ENCODE assay signal across 31 cellular contexts in the genomic region with DNA sequence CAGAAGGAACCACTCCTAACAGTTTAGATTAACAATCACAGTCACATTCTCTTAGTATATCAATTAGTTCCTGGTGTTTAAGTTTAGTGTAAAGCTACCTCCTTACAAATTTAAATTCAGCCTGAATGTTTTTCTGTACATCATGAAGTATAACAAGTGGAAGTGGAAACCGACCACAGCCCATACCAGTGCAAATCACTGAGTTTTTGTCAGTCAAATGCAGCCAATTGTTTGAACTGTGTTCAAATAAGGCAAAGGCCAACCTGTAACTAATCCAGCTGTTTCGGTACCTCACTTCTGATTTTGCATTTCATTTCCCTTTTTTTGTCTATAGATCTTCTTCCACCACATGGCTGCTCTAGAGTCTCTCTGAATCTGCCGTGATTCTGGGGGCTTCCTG.
"Had no signal": no experiment of that assay in that cellular context is flagged by ENCODE, and none has a peak within 500 bp of the region (broad histone marks: within the 10 kb centered on the region; RNA-seq: fewer than 3 reads in every experiment).

No MANE protein-coding gene starts in this region.

- H3K4me3 ChIP-seq: ascending aorta, breast epithelium, cardiac muscle cell, colonic mucosa, esophagus muscularis mucosa, gastrocnemius medialis, heart left ventricle had no signal

- DNase-seq: activated CD4-positive, alpha-beta memory T cell treated with anti-CD3 and anti-CD28 coated beads, Interleukin-2, amount 10 ng/mL, durations not matched to agents 7 days and 5 days; activated CD4-positive, alpha-beta T cell treated with anti-CD3 and anti-CD28 coated beads for 1 hour; activated CD4-positive, alpha-beta T cell treated with anti-CD3 and anti-CD28 coated beads for 4 hours; activated CD4-positive, alpha-beta T cell treated with anti-CD3 and anti-CD28 coated beads, Interleukin-2, amount 10 ng/mL, durations not matched to agents 7 days and 5 days; activated CD4-positive, alpha-beta T cell treated with anti-CD3 and anti-CD28 coated beads, Interleukin-2, amount 50 U/mL, for 4 hours; activated CD8-positive, alpha-beta memory T cell treated with anti-CD3 and anti-CD28 coated beads, Interleukin-2, amount 50 U/mL, for 48 hours; activated gamma-delta T cell; activated naive CD4-positive, alpha-beta T cell; activated naive CD4-positive, alpha-beta T cell treated with anti-CD3 and anti-CD28 coated beads, Interleukin-2, amount 10 ng/mL, durations not matched to agents 7 days and 5 days; activated naive CD8-positive, alpha-beta T cell treated with anti-CD3 and anti-CD28 coated beads, Interleukin-2, amount 10 ng/mL, durations not matched to agents 7 days and 5 days; activated T-cell treated with anti-CD3 and anti-CD28 coated beads for 4 hours; activated T-cell treated with anti-CD3 and anti-CD28 coated beads, Interleukin-2, amount 50 U/mL, for 24 hours; activated T-cell treated with anti-CD3 and anti-CD28 coated beads, Interleukin-2, amount 50 U/mL, for 72 hours; central memory CD4-positive, alpha-beta T cell; cerebellar nuclear complex; colonic mucosa; effector CD4-positive, alpha-beta T cell; effector memory CD8-positive, alpha-beta T cell; erythroblast; foreskin keratinocyte; gastrocnemius medialis; glutamatergic neuron; heart left ventricle; T-helper 2 cell had no signal

- H3K4me1 ChIP-seq: ascending aorta, breast epithelium, colonic mucosa, esophagus muscularis mucosa, gastrocnemius medialis, heart left ventricle had no signal

- H3K9me3 ChIP-seq: ascending aorta, breast epithelium, colonic mucosa, esophagus muscularis mucosa, gastrocnemius medialis, heart left ventricle had no signal

- H3K36me3 Mint-ChIP-seq: activated naive CD4-positive, alpha-beta T cell treated with anti-CD3 and anti-CD28 coated beads, Interleukin-2, amount 10 ng/mL, durations not matched to agents 7 days and 5 days; activated naive CD4-positive, alpha-beta T cell treated with anti-CD3 and anti-CD28 coated beads, Interleukin-2, amount 50 U/mL, for 72 hours; activated naive CD8-positive, alpha-beta T cell treated with anti-CD3 and anti-CD28 coated beads, Interleukin-2, amount 10 ng/mL, durations not matched to agents 7 days and 5 days; brain had no signal

- H3K27ac Mint-ChIP-seq: activated CD4-positive, alpha-beta memory T cell treated with anti-CD3 and anti-CD28 coated beads, Interleukin-2, amount 10 ng/mL, durations not matched to agents 7 days and 5 days; activated CD4-positive, alpha-beta T cell treated with anti-CD3 and anti-CD28 coated beads, Interleukin-2, amount 10 ng/mL, durations not matched to agents 7 days and 5 days; activated naive CD4-positive, alpha-beta T cell treated with anti-CD3 and anti-CD28 coated beads, Interleukin-2, amount 10 ng/mL, durations not matched to agents 7 days and 5 days; activated naive CD4-positive, alpha-beta T cell treated with anti-CD3 and anti-CD28 coated beads, Interleukin-2, amount 50 U/mL, for 72 hours; activated naive CD8-positive, alpha-beta T cell treated with anti-CD3 and anti-CD28 coated beads, Interleukin-2, amount 10 ng/mL, durations not matched to agents 7 days and 5 days; activated T-cell treated with anti-CD3 and anti-CD28 coated beads, Interleukin-2, amount 50 U/mL, for 24 hours; activated T-cell treated with anti-CD3 and anti-CD28 coated beads, Interleukin-2, amount 50 U/mL, for 72 hours; brain; dendritic cell treated with granulocyte-macrophage colony-stimulating factor and Interleukin-4, amounts not matched to agents 40 ng/mL and 50 ng/mL, for 4 days; effector memory CD8-positive, alpha-beta T cell had no signal

- H3K9me3 Mint-ChIP-seq: activated CD4-positive, alpha-beta memory T cell treated with anti-CD3 and anti-CD28 coated beads, Interleukin-2, amount 10 ng/mL, durations not matched to agents 7 days and 5 days; activated CD4-positive, alpha-beta T cell treated with anti-CD3 and anti-CD28 coated beads, Interleukin-2, amount 10 ng/mL, durations not matched to agents 7 days and 5 days; activated naive CD4-positive, alpha-beta T cell treated with anti-CD3 and anti-CD28 coated beads, Interleukin-2, amount 10 ng/mL, durations not matched to agents 7 days and 5 days; brain; dendritic cell treated with granulocyte-macrophage colony-stimulating factor and Interleukin-4, amounts not matched to agents 40 ng/mL and 50 ng/mL, for 4 days; effector memory CD8-positive, alpha-beta T cell had no signal

- H3K36me3 ChIP-seq: ascending aorta, breast epithelium, cardiac muscle cell, colonic mucosa, esophagus muscularis mucosa, gastrocnemius medialis, heart left ventricle had no signal

- H3K4me1 Mint-ChIP-seq: activated CD4-positive, alpha-beta memory T cell treated with anti-CD3 and anti-CD28 coated beads, Interleukin-2, amount 10 ng/mL, durations not matched to agents 7 days and 5 days; activated CD4-positive, alpha-beta T cell treated with anti-CD3 and anti-CD28 coated beads, Interleukin-2, amount 10 ng/mL, durations not matched to agents 7 days and 5 days; activated naive CD4-positive, alpha-beta T cell treated with anti-CD3 and anti-CD28 coated beads, Interleukin-2, amount 10 ng/mL, durations not matched to agents 7 days and 5 days; activated naive CD8-positive, alpha-beta T cell treated with anti-CD3 and anti-CD28 coated beads, Interleukin-2, amount 10 ng/mL, durations not matched to agents 7 days and 5 days; brain had no signal

- H3K27ac ChIP-seq: ascending aorta, breast epithelium, cardiac muscle cell, colonic mucosa, esophagus muscularis mucosa, foreskin keratinocyte, gastrocnemius medialis, heart left ventricle had no signal

- ATAC-seq: activated naive CD4-positive, alpha-beta T cell treated with anti-CD3 and anti-CD28 coated beads, Interleukin-2, amount 50 U/mL, for 72 hours; activated T-cell treated with anti-CD3 and anti-CD28 coated beads, Interleukin-2, amount 50 U/mL, for 72 hours; effector memory CD8-positive, alpha-beta T cell; foreskin keratinocyte; gastrocnemius medialis; heart left ventricle had no signal

- H3K27me3 Mint-ChIP-seq: activated CD4-positive, alpha-beta memory T cell treated with anti-CD3 and anti-CD28 coated beads, Interleukin-2, amount 10 ng/mL, durations not matched to agents 7 days and 5 days; activated CD4-positive, alpha-beta T cell treated with anti-CD3 and anti-CD28 coated beads, Interleukin-2, amount 10 ng/mL, durations not matched to agents 7 days and 5 days; activated naive CD4-positive, alpha-beta T cell treated with anti-CD3 and anti-CD28 coated beads, Interleukin-2, amount 10 ng/mL, durations not matched to agents 7 days and 5 days; activated naive CD8-positive, alpha-beta T cell treated with anti-CD3 and anti-CD28 coated beads, Interleukin-2, amount 10 ng/mL, durations not matched to agents 7 days and 5 days; activated T-cell treated with anti-CD3 and anti-CD28 coated beads, Interleukin-2, amount 50 U/mL, for 24 hours; brain; dendritic cell treated with granulocyte-macrophage colony-stimulating factor and Interleukin-4, amounts not matched to agents 40 ng/mL and 50 ng/mL, for 4 days; effector memory CD8-positive, alpha-beta T cell had no signal

- H3K27me3 ChIP-seq: ascending aorta, breast epithelium, cardiac muscle cell, colonic mucosa, esophagus muscularis mucosa, foreskin keratinocyte, gastrocnemius medialis, heart left ventricle had no signal

- H3K4me3 Mint-ChIP-seq: activated CD4-positive, alpha-beta memory T cell treated with anti-CD3 and anti-CD28 coated beads, Interleukin-2, amount 10 ng/mL, durations not matched to agents 7 days and 5 days; activated CD4-positive, alpha-beta T cell treated with anti-CD3 and anti-CD28 coated beads, Interleukin-2, amount 10 ng/mL, durations not matched to agents 7 days and 5 days; activated naive CD4-positive, alpha-beta T cell treated with anti-CD3 and anti-CD28 coated beads, Interleukin-2, amount 10 ng/mL, durations not matched to agents 7 days and 5 days; activated naive CD8-positive, alpha-beta T cell treated with anti-CD3 and anti-CD28 coated beads, Interleukin-2, amount 10 ng/mL, durations not matched to agents 7 days and 5 days; activated T-cell treated with anti-CD3 and anti-CD28 coated beads, Interleukin-2, amount 50 U/mL, for 24 hours; activated T-cell treated with anti-CD3 and anti-CD28 coated beads, Interleukin-2, amount 50 U/mL, for 72 hours; brain; dendritic cell treated with granulocyte-macrophage colony-stimulating factor and Interleukin-4, amounts not matched to agents 40 ng/mL and 50 ng/mL, for 4 days; effector memory CD8-positive, alpha-beta T cell had no signal
